ENCODE assay signal across 18 cellular contexts in genomic region chr20:39661833-39662232, GRCh38.
DNase-seq lines count a peak whose midpoint lies in the region; ATAC-seq and TF ChIP-seq lines count a peak whose summit lies in the region.
"Had no signal": no experiment of that assay in that cellular context is flagged by ENCODE, and none has a peak within 500 bp of the region (broad histone marks: within the 10 kb centered on the region; RNA-seq: fewer than 3 reads in every experiment).

No MANE protein-coding gene starts in this region.

- CTCF ChIA-PET in SK-N-SH (lab: Yijun Ruan, JAX) = no interaction called here

- peak overlapping the region in 1 of 2 experiments; percentile 85; a peak in 2 of 4 replicates for H3K27ac ChIP-seq in SK-N-SH (ENCODE audit: low read depth in 2 of 2, low read length in 1 of 2)
- peak overlapping the region; percentile 65 for H3K27ac ChIP-seq in OCI-LY3 (ENCODE audit: low read length)
- no peak overlapping the region for H3K27ac ChIP-seq in right atrium auricular region
- H3K27ac ChIP-seq: 22Rv1, body of pancreas, neutrophil, RWPE1, thyroid gland had no signal

- peaks cover 8% of the 10 kb centered on the region for H3K27me3 Mint-ChIP-seq in stimulated activated memory B cell treated with anti-CD40 and anti-IgM and Interleukin-4, amounts not matched to agents 10 μg/mL and 1 μg/mL and 100 μg/mL, for 72 hours

- H3K79me2 ChIP-seq in SK-N-SH (ENCODE audit: insufficient read depth) (no peaks in the 10 kb centered on the region), OCI-LY3 (ENCODE audit: low read length) (no peaks in the 10 kb centered on the region)

- no peaks in the 10 kb centered on the region for H3K9me3 ChIP-seq in SK-N-SH
- H3K9me3 ChIP-seq in OCI-LY3 (ENCODE audit: insufficient read depth, low read length) = no peaks in the 10 kb centered on the region
- no peaks in the 10 kb centered on the region for H3K9me3 ChIP-seq in right atrium auricular region
- H3K9me3 ChIP-seq: body of pancreas, Caco-2, neutrophil, thyroid gland had no signal

- H3K4me1 ChIP-seq in SK-N-SH (ENCODE audit: control insufficient read depth in 1 of 2, insufficient read depth in 2 of 2, low read depth in 1 of 2, low read length in 1 of 2) = 0 out of 4 replicates have a peak, but pooled peaks cover 0 to 11% of the 10 kb centered on the region in 2 experiments
- H3K4me1 ChIP-seq in OCI-LY3 (ENCODE audit: low read length) = peaks cover 43% of the 10 kb centered on the region
- H3K4me1 ChIP-seq in right atrium auricular region = no peaks in the 10 kb centered on the region
- H3K4me1 ChIP-seq: body of pancreas, Caco-2, thyroid gland had no signal

- no peaks in the 10 kb centered on the region for H3K36me3 ChIP-seq in SK-N-SH (replicated peaks in 1 of 2; ENCODE audit: control insufficient read depth in 1 of 2, insufficient read depth in 2 of 2, low read length in 1 of 2)
- peaks cover 4% of the 10 kb centered on the region for H3K36me3 ChIP-seq in OCI-LY3 (replicated peaks; ENCODE audit: low read depth, low read length)
- no peaks in the 10 kb centered on the region for H3K36me3 ChIP-seq in right atrium auricular region
- H3K36me3 ChIP-seq: neutrophil, thyroid gland had no signal

- no peak for TF ChIP-seq EP300 in SK-N-SH (IDR thresholded peaks at IDR 0.05; ENCODE audit: borderline replicate concordance in 1 of 2, low read depth in 1 of 2, low read length in 1 of 2)

- no peaks in the 10 kb centered on the region for H3K36me3 Mint-ChIP-seq in stimulated activated memory B cell treated with anti-CD40 and anti-IgM and Interleukin-4, amounts not matched to agents 10 μg/mL and 1 μg/mL and 100 μg/mL, for 72 hours

- ATAC-seq in SK-N-SH treated with all-trans-retinoic acid at 6 μM for 48 hours = no peak
- no peak for ATAC-seq in stimulated activated memory B cell treated with anti-CD40 and anti-IgM and Interleukin-4, amounts not matched to agents 10 μg/mL and 1 μg/mL and 100 μg/mL, for 72 hours
- ATAC-seq: body of pancreas had no signal

- H3K4me3 Mint-ChIP-seq in stimulated activated memory B cell treated with anti-CD40 and anti-IgM and Interleukin-4, amounts not matched to agents 10 μg/mL and 1 μg/mL and 100 μg/mL, for 72 hours = no peak overlapping the region

- no peaks in the 10 kb centered on the region for H3K9me3 Mint-ChIP-seq in stimulated activated memory B cell treated with anti-CD40 and anti-IgM and Interleukin-4, amounts not matched to agents 10 μg/mL and 1 μg/mL and 100 μg/mL, for 72 hours

- no peak overlapping the region for H2AFZ ChIP-seq in SK-N-SH (ENCODE audit: low read depth)
- H2AFZ ChIP-seq in OCI-LY3 (ENCODE audit: low read depth, low read length) = no peak overlapping the region

- H3K4me2 ChIP-seq in SK-N-SH (0 out of 2 replicates have a peak overlapping the region, but pooled peaks have one; percentile 21), OCI-LY3 (ENCODE audit: low read length) (peak overlapping the region; percentile 54)

- no peak for TF ChIP-seq RAD21 in SK-N-SH (IDR thresholded peaks at IDR 0.05; ENCODE audit: low read length)

- WGBS in SK-N-SH (ENCODE audit: low lambda C conversion rate) = 3% methylated on average over 1 of the region's 1 CpG

- peaks cover 29% of the 10 kb centered on the region for H3K4me1 Mint-ChIP-seq in stimulated activated memory B cell treated with anti-CD40 and anti-IgM and Interleukin-4, amounts not matched to agents 10 μg/mL and 1 μg/mL and 100 μg/mL, for 72 hours

- H3K9ac ChIP-seq in SK-N-SH (no peak overlapping the region), OCI-LY3 (ENCODE audit: low read length) (peak overlapping the region; percentile 11; the same call in 1 of the 2 replicates)

- H3K4me3 ChIP-seq in SK-N-SH (ENCODE audit: low read depth in 2 of 2, low read length in 1 of 2) = no peak overlapping the region
- peak overlapping the region; percentile 9 for H3K4me3 ChIP-seq in OCI-LY3 (ENCODE audit: low read length)
- H3K4me3 ChIP-seq in right atrium auricular region = no peak overlapping the region
- H3K4me3 ChIP-seq: body of pancreas, lung, thyroid gland had no signal

- no peak for DNase-seq in SK-N-SH
- DNase-seq in fibroblast of gingiva (ENCODE audit: low read depth) = peak; percentile 73
- no peak for DNase-seq in right atrium auricular region (ENCODE audit: low spot score)
- DNase-seq in stimulated activated CD4-positive, alpha-beta T cell treated with anti-CD3 and anti-CD28 coated beads, Interleukin-2, amount 100 ng/mL, for 24 hours = no peak
- DNase-seq in NCI-H774 (lab: John Stamatoyannopoulos, UW) = no peak
- DNase-seq: body of pancreas, Caco-2, NCI-H1930, NCI-H524 treated with DMSO at 0.1 percent for 48 hours, T-helper 9 cell, thyroid gland had no signal

- no peaks in the 10 kb centered on the region for H3K27me3 ChIP-seq in SK-N-SH (ENCODE audit: insufficient read depth)
- no peaks in the 10 kb centered on the region for H3K27me3 ChIP-seq in OCI-LY3 (ENCODE audit: low read depth, low read length)
- no peaks in the 10 kb centered on the region for H3K27me3 ChIP-seq in right atrium auricular region
- H3K27me3 ChIP-seq: body of pancreas, neutrophil, thyroid gland had no signal

- no peaks in the 10 kb centered on the region for H4K20me1 ChIP-seq in SK-N-SH (ENCODE audit: insufficient read depth)
- no peaks in the 10 kb centered on the region for H4K20me1 ChIP-seq in OCI-LY3 (ENCODE audit: insufficient read depth, low read length)

- H3F3A ChIP-seq in SK-N-SH (replicated peaks; ENCODE audit: insufficient read depth) = peaks cover 5% of the 10 kb centered on the region

- no peaks in the 10 kb centered on the region for H3K9me2 ChIP-seq in SK-N-SH

- POLR2A ChIA-PET in SK-N-SH (lab: Yijun Ruan, JAX) = no interaction called here

- peak overlapping the region; percentile 36 for H3K27ac Mint-ChIP-seq in stimulated activated memory B cell treated with anti-CD40 and anti-IgM and Interleukin-4, amounts not matched to agents 10 μg/mL and 1 μg/mL and 100 μg/mL, for 72 hours

- TF ChIP-seq CTCF in SK-N-SH (IDR thresholded peaks at IDR 0.05) = no peak
- no peak for TF ChIP-seq CTCF in OCI-LY3 (IDR thresholded peaks at IDR 0.05; ENCODE audit: low read depth, low read length)
- TF ChIP-seq CTCF in right atrium auricular region (IDR thresholded peaks at IDR 0.05) = no peak

TF ChIP-seq in SK-N-SH, 30 proteins besides CTCF, POLR2A, EP300 and RAD21 (continues in another document):
- TF ChIP-seq RXRA (IDR thresholded peaks at IDR 0.05; ENCODE audit: borderline replicate concordance, low read depth) = no peak
- no peak for TF ChIP-seq GATA2 (CRISPR knock-in tag; IDR thresholded peaks at IDR 0.05)
- TF ChIP-seq NFIC (IDR thresholded peaks at IDR 0.05; ENCODE audit: borderline replicate concordance) = no peak
- no peak for TF ChIP-seq FOSL2 (IDR thresholded peaks at IDR 0.05; ENCODE audit: borderline replicate concordance, low read depth)
- TF ChIP-seq RCOR1 (IDR thresholded peaks at IDR 0.05; ENCODE audit: low read length) = no peak
- no peak for TF ChIP-seq ZBTB33 (IDR thresholded peaks at IDR 0.05; ENCODE audit: borderline replicate concordance, low read depth)
- no peak for TF ChIP-seq POLR2AphosphoS5 (IDR thresholded peaks at IDR 0.05; ENCODE audit: low read depth, low read length)
- no peak for TF ChIP-seq TAF1 (IDR thresholded peaks at IDR 0.05; ENCODE audit: borderline replicate concordance, low read depth, low read length)
- no peak for TF ChIP-seq ELF1 (IDR thresholded peaks at IDR 0.05)
- TF ChIP-seq RFX5 (IDR thresholded peaks at IDR 0.05; ENCODE audit: low read length) = no peak

TF ChIP-seq in SK-N-SH treated with all-trans-retinoic acid at 6 μM for 48 hours, 23 proteins besides CTCF, POLR2A, EP300 and RAD21 (continues in another document):
- no peak for TF ChIP-seq SNAI2 (CRISPR knock-in tag; IDR thresholded peaks at IDR 0.05)
- TF ChIP-seq ESRRG (CRISPR knock-in tag; IDR thresholded peaks at IDR 0.05) = no peak
- no peak for TF ChIP-seq GLIS3 (CRISPR knock-in tag; IDR thresholded peaks at IDR 0.05)
- TF ChIP-seq ZNF8 (CRISPR knock-in tag; IDR thresholded peaks at IDR 0.05) = no peak
- no peak for TF ChIP-seq PATZ1 (CRISPR knock-in tag; IDR thresholded peaks at IDR 0.05; ENCODE audit: borderline replicate concordance)
- TF ChIP-seq CSRNP3 (CRISPR knock-in tag; IDR thresholded peaks at IDR 0.05) = no peak
